21 cellular contexts compared by ENCODE assay signal in genomic region chr1:210607361-210607760, GRCh38.
"Had no signal": no experiment of that assay in that cellular context is flagged by ENCODE, and none has a peak within 500 bp of the region (broad histone marks: within the 10 kb centered on the region; RNA-seq: fewer than 3 reads in every experiment).

No MANE protein-coding gene starts in this region.

- H3K4me3 ChIP-seq: ascending aorta, body of pancreas, Peyer's patch had no signal

- DNase-seq: activated CD4-positive, alpha-beta T cell treated with anti-CD3 and anti-CD28 coated beads for 4 hours; activated CD8-positive, alpha-beta memory T cell treated with anti-CD3 and anti-CD28 coated beads, Interleukin-2, amount 50 U/mL, for 4 hours; activated CD8-positive, alpha-beta T cell treated with anti-CD3 and anti-CD28 coated beads for 36 hours; activated effector memory CD4-positive, alpha-beta T cell treated with Interleukin-2 at 50 U/mL for 16 hours; activated naive CD4-positive, alpha-beta T cell treated with Interleukin-2 at 50 U/mL for 16 hours; activated naive CD8-positive, alpha-beta T cell treated with anti-CD3 and anti-CD28 coated beads, Interleukin-2, amount 50 U/mL, for 24 hours; amniotic stem cell; body of pancreas; central memory CD4-positive, alpha-beta T cell; Kasumi-1; KBM-7; NCI-H1092; NCI-H1417; NCI-H1930; NCI-H345; NCI-H510A; Peyer's patch; SHP77 had no signal

- ATAC-seq: activated CD4-positive, CD25-positive, alpha-beta regulatory T cell treated with anti-CD3 and anti-CD28 coated beads, Interleukin-2, amount 50 U/mL, for 24 hours; activated CD8-positive, alpha-beta T cell treated with anti-CD3 and anti-CD28 coated beads for 36 hours; activated naive CD4-positive, alpha-beta T cell treated with anti-CD3 and anti-CD28 coated beads, Interleukin-2, amount 50 U/mL, for 72 hours; activated naive CD8-positive, alpha-beta T cell treated with anti-CD3 and anti-CD28 coated beads, Interleukin-2, amount 50 U/mL, for 24 hours; body of pancreas had no signal
